Comparison of ENCODE assay signal across 21 cellular contexts in genomic region chr7:111115966-111116365, GRCh38.
"Had no signal": no experiment of that assay in that cellular context is flagged by ENCODE, and none has a peak within 500 bp of the region (broad histone marks: within the 10 kb centered on the region; RNA-seq: fewer than 3 reads in every experiment).

No MANE protein-coding gene starts in this region.

- H3K4me1 Mint-ChIP-seq: naive B cell had no signal

- H3K4me3 ChIP-seq: esophagus muscularis mucosa, gastroesophageal sphincter, lung, right atrium auricular region, sigmoid colon, skin epidermis, thoracic aorta, transverse colon had no signal

- H3K27me3 Mint-ChIP-seq: dendritic cell treated with granulocyte-macrophage colony-stimulating factor and Interleukin-4, amounts not matched to agents 40 ng/mL and 50 ng/mL, for 4 days; effector memory CD8-positive, alpha-beta T cell; naive B cell; stimulated activated naive B cell treated with anti-CD40 and anti-IgM and Interleukin-4, amounts not matched to agents 10 μg/mL and 1 μg/mL and 100 μg/mL, for 72 hours; stimulated activated naive CD8-positive, alpha-beta T cell treated with anti-CD3 and anti-CD28 coated beads, Interleukin-15, amount 100 ng/mL, for 72 hours had no signal

- DNase-seq: effector memory CD8-positive, alpha-beta T cell; glutamatergic neuron; left colon; left ventricle myocardium superior; mesenchymal stem cell; naive B cell; sigmoid colon; stimulated activated CD4-positive, alpha-beta T cell treated with anti-CD3 and anti-CD28 coated beads, Interleukin-2, amount 100 ng/mL, for 24 hours; stimulated activated CD4-positive, alpha-beta T cell treated with anti-CD3 and anti-CD28 coated beads, Interleukin-4, amount 100 ng/mL, for 4 hours; stimulated activated naive B cell treated with anti-CD40 and anti-IgM and Interleukin-4, amounts not matched to agents 10 μg/mL and 1 μg/mL and 100 μg/mL, for 72 hours; stimulated activated naive CD8-positive, alpha-beta T cell treated with anti-CD3 and anti-CD28 coated beads, Interleukin-15, amount 100 ng/mL, for 72 hours; transverse colon had no signal

- H3K36me3 Mint-ChIP-seq: naive B cell had no signal

- H3K36me3 ChIP-seq: esophagus muscularis mucosa, gastroesophageal sphincter, neutrophil, right atrium auricular region, sigmoid colon, thoracic aorta, transverse colon had no signal

- H3K4me3 Mint-ChIP-seq: dendritic cell treated with granulocyte-macrophage colony-stimulating factor and Interleukin-4, amounts not matched to agents 40 ng/mL and 50 ng/mL, for 4 days; effector memory CD8-positive, alpha-beta T cell; naive B cell; stimulated activated naive B cell treated with anti-CD40 and anti-IgM and Interleukin-4, amounts not matched to agents 10 μg/mL and 1 μg/mL and 100 μg/mL, for 72 hours; stimulated activated naive CD8-positive, alpha-beta T cell treated with anti-CD3 and anti-CD28 coated beads, Interleukin-15, amount 100 ng/mL, for 72 hours had no signal

- H3K27ac Mint-ChIP-seq: dendritic cell treated with granulocyte-macrophage colony-stimulating factor and Interleukin-4, amounts not matched to agents 40 ng/mL and 50 ng/mL, for 4 days; effector memory CD8-positive, alpha-beta T cell; naive B cell; stimulated activated naive B cell treated with anti-CD40 and anti-IgM and Interleukin-4, amounts not matched to agents 10 μg/mL and 1 μg/mL and 100 μg/mL, for 72 hours had no signal

- H3K9me3 ChIP-seq: esophagus muscularis mucosa, gastroesophageal sphincter, neutrophil, right atrium auricular region, sigmoid colon, thoracic aorta, transverse colon had no signal

- H3K27me3 ChIP-seq: esophagus muscularis mucosa, gastroesophageal sphincter, neutrophil, right atrium auricular region, sigmoid colon, transverse colon had no signal

- ATAC-seq: effector memory CD8-positive, alpha-beta T cell; gastroesophageal sphincter; left colon; left ventricle myocardium superior; stimulated activated naive B cell treated with anti-CD40 and anti-IgM and Interleukin-4, amounts not matched to agents 10 μg/mL and 1 μg/mL and 100 μg/mL, for 72 hours; stimulated activated naive CD8-positive, alpha-beta T cell treated with anti-CD3 and anti-CD28 coated beads, Interleukin-15, amount 100 ng/mL, for 72 hours had no signal

- H3K27ac ChIP-seq: epithelial cell of prostate, esophagus muscularis mucosa, gastroesophageal sphincter, neutrophil, right atrium auricular region, sigmoid colon, skin epidermis, thoracic aorta, transverse colon had no signal

- H3K9me3 Mint-ChIP-seq: dendritic cell treated with granulocyte-macrophage colony-stimulating factor and Interleukin-4, amounts not matched to agents 40 ng/mL and 50 ng/mL, for 4 days; effector memory CD8-positive, alpha-beta T cell; naive B cell had no signal

- H3K4me1 ChIP-seq: gastroesophageal sphincter, transverse colon had no signal
